In the genomic region with DNA sequence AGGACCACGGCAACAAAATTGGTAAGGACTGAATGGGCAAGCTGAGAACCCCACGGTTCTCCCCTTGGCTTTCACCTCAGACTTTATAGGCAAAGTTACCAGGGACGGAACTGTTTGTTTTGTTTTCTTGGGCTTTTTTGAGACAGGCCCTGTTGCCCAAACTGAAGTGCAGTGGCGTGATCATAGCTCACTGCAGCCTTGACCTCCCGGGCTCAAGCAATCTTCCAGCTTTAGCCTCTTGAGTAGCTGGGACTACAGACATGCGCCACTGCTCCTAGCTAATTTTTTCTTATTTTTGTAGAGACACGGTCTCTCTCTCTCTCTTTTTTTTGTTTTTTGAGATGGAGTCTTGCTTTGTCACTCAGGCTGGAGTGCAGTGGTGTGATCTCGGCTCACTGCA, we compare ENCODE assay signal across 26 cellular contexts.
"Had no signal": no experiment of that assay in that cellular context is flagged by ENCODE, and none has a peak within 500 bp of the region (broad histone marks: within the 10 kb centered on the region; RNA-seq: fewer than 3 reads in every experiment).

No MANE protein-coding gene starts in this region.

- H3K4me3 ChIP-seq: left ventricle myocardium inferior, lung, pancreas, prostate gland, skin epidermis, stomach, thoracic aorta, tibial nerve, uterus had no signal

- H3K9me3 ChIP-seq: left ventricle myocardium inferior, pancreas, prostate gland, stomach, thoracic aorta, tibial nerve, uterus had no signal

- H3K4me1 Mint-ChIP-seq: mesothelial cell of epicardium, nephron progenitor cell had no signal

- H3K27ac Mint-ChIP-seq: mesothelial cell of epicardium; natural killer cell; nephron progenitor cell; stimulated activated naive B cell treated with anti-CD40 and anti-IgM and Interleukin-4, amounts not matched to agents 10 μg/mL and 1 μg/mL and 100 μg/mL, for 72 hours; type B pancreatic cell had no signal

- H3K27me3 ChIP-seq: pancreas, stomach, tibial nerve, uterus had no signal

- DNase-seq: islet precursor cell; left ventricle myocardium inferior; mesendoderm; naive B cell; natural killer cell; nephron progenitor cell; pancreas; posterior cingulate gyrus; retina; right cardiac atrium; stimulated activated CD4-positive, alpha-beta T cell treated with anti-CD3 and anti-CD28 coated beads, Interleukin-12 subunit alpha, Interleukin-12 subunit beta, amount 100 ng/mL, for 4 hours; stimulated activated CD4-positive, alpha-beta T cell treated with anti-CD3 and anti-CD28 coated beads, Interleukin-15, amount 100 ng/mL, for 24 hours; stimulated activated CD4-positive, alpha-beta T cell treated with anti-CD3 and anti-CD28 coated beads, Interleukin-2, amount 100 ng/mL, for 24 hours; stimulated activated CD4-positive, alpha-beta T cell treated with anti-CD3 and anti-CD28 coated beads, Interleukin-4, amount 100 ng/mL, for 1 hour; stimulated activated naive B cell treated with anti-CD40 and anti-IgM and Interleukin-4, amounts not matched to agents 10 μg/mL and 1 μg/mL and 100 μg/mL, for 72 hours; stimulated activated naive CD8-positive, alpha-beta T cell treated with anti-CD3 and anti-CD28 coated beads, Interleukin-15, Interleukin-2, amounts not matched to agents 100 U/mL and 50 U/mL, for 24 hours; stomach; uterus had no signal

- H3K4me3 Mint-ChIP-seq: mesothelial cell of epicardium; naive B cell; natural killer cell; nephron progenitor cell; stimulated activated naive B cell treated with anti-CD40 and anti-IgM and Interleukin-4, amounts not matched to agents 10 μg/mL and 1 μg/mL and 100 μg/mL, for 72 hours; type B pancreatic cell had no signal

- ATAC-seq: natural killer cell; pancreas; right cardiac atrium; sciatic nerve; stimulated activated naive B cell treated with anti-CD40 and anti-IgM and Interleukin-4, amounts not matched to agents 10 μg/mL and 1 μg/mL and 100 μg/mL, for 72 hours; stimulated activated naive CD8-positive, alpha-beta T cell treated with anti-CD3 and anti-CD28 coated beads, Interleukin-15, Interleukin-2, amounts not matched to agents 100 U/mL and 50 U/mL, for 24 hours had no signal

- H3K36me3 ChIP-seq: uterus had no signal

- H3K9me3 Mint-ChIP-seq: mesothelial cell of epicardium; naive B cell; natural killer cell; nephron progenitor cell; stimulated activated naive B cell treated with anti-CD40 and anti-IgM and Interleukin-4, amounts not matched to agents 10 μg/mL and 1 μg/mL and 100 μg/mL, for 72 hours; type B pancreatic cell had no signal

- H3K27me3 Mint-ChIP-seq: naive B cell; stimulated activated naive B cell treated with anti-CD40 and anti-IgM and Interleukin-4, amounts not matched to agents 10 μg/mL and 1 μg/mL and 100 μg/mL, for 72 hours; type B pancreatic cell had no signal

- H3K27ac ChIP-seq: left ventricle myocardium inferior, pancreas, prostate gland, skin epidermis, stomach, thoracic aorta, tibial nerve, uterus had no signal

- H3K4me1 ChIP-seq: pancreas, prostate gland, stomach, uterus had no signal
